12 cellular contexts compared by ENCODE assay signal in the genomic region with DNA sequence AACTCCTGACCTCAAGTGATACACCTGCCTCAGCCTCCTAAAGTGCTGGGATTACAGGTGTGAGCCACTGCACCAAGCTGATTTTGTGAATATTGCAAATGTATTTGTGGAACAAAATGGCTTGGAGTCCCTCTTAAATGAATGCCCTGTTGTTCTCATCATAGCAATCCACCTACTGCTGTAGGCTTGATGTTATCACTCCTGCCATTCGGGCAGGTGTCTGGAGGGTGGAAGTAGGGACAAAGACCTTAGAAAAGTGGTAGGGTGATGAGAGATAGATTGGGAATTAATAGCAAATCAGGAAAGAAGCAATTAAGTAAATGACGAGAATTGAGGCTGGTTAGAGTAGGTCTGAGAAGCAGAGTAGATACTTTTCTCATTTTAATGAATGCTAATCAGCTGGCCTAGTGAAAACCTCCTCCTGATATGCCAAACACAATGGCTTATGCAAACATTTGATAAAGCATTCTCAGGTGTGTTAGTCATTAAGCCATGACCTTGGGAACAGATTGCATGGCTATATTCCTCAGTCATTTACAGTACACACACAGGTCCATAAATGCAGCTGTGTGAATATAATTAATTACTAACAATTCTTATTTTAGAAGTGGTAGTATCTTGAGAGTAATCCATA.
DNase-seq lines count a peak whose midpoint lies in the region; ATAC-seq, FAIRE-seq and TF ChIP-seq lines count a peak whose summit lies in the region.
"Had no signal": no experiment of that assay in that cellular context is flagged by ENCODE, and none has a peak within 500 bp of the region (broad histone marks: within the 10 kb centered on the region; RNA-seq: fewer than 3 reads in every experiment).

No MANE protein-coding gene starts in this region.

- no peak overlapping the region for H3K4me2 ChIP-seq in Karpas-422 (ENCODE audit: low read depth, low read length, poor library complexity, severe bottlenecking)

- no peaks in the 10 kb centered on the region for H3K27me3 Mint-ChIP-seq in activated naive CD4-positive, alpha-beta T cell treated with anti-CD3 and anti-CD28 coated beads for 36 hours (ENCODE audit: low read depth)
- H3K27me3 Mint-ChIP-seq: activated naive CD8-positive, alpha-beta T cell treated with anti-CD3 and anti-CD28 coated beads, Interleukin-2, amount 10 ng/mL, durations not matched to agents 7 days and 5 days had no signal

- no peaks in the 10 kb centered on the region for H3K27me3 ChIP-seq in foreskin keratinocyte
- H3K27me3 ChIP-seq in Karpas-422 (ENCODE audit: low read length) = no peaks in the 10 kb centered on the region
- H3K27me3 ChIP-seq: transverse colon had no signal

- DNase-seq in NCI-H510A treated with DMSO at 0.1 percent for 48 hours (lab: John Stamatoyannopoulos, UW) (peak; percentile 44), NCI-H510A (lab: John Stamatoyannopoulos, UW) (no peak), NCI-H69 (lab: John Stamatoyannopoulos, UW) (peak; percentile 76), foreskin keratinocyte (peak; percentile 56 to 72), urothelium cell line (ENCODE audit: low spot score) (peak; percentile 17), activated gamma-delta T cell (lab: John Stamatoyannopoulos, UW) (no peak), Karpas-422 (no peak)
- DNase-seq in activated naive CD4-positive, alpha-beta T cell treated with anti-CD3 and anti-CD28 coated beads for 36 hours = no peak
- DNase-seq: activated naive CD8-positive, alpha-beta T cell treated with anti-CD3 and anti-CD28 coated beads, Interleukin-2, amount 10 ng/mL, durations not matched to agents 7 days and 5 days; NCI-H524 treated with DMSO at 0.1 percent for 48 hours; posterior cingulate gyrus; transverse colon had no signal

- no peaks in the 10 kb centered on the region for H3K36me3 Mint-ChIP-seq in activated naive CD4-positive, alpha-beta T cell treated with anti-CD3 and anti-CD28 coated beads for 36 hours (ENCODE audit: low read depth)
- H3K36me3 Mint-ChIP-seq: activated naive CD8-positive, alpha-beta T cell treated with anti-CD3 and anti-CD28 coated beads, Interleukin-2, amount 10 ng/mL, durations not matched to agents 7 days and 5 days had no signal

- H4K20me1 ChIP-seq in Karpas-422 (ENCODE audit: insufficient read depth, low read depth, low read length) = no peaks in the 10 kb centered on the region

- H3K4me1 Mint-ChIP-seq in activated naive CD4-positive, alpha-beta T cell treated with anti-CD3 and anti-CD28 coated beads for 36 hours (ENCODE audit: low read depth) = peaks cover 3% of the 10 kb centered on the region
- H3K4me1 Mint-ChIP-seq: activated naive CD8-positive, alpha-beta T cell treated with anti-CD3 and anti-CD28 coated beads, Interleukin-2, amount 10 ng/mL, durations not matched to agents 7 days and 5 days had no signal

- H3K36me3 ChIP-seq in Karpas-422 (ENCODE audit: insufficient read depth, low read length) = no peaks in the 10 kb centered on the region
- H3K36me3 ChIP-seq: transverse colon had no signal

- no peak overlapping the region for H2AFZ ChIP-seq in Karpas-422 (ENCODE audit: low read length)

- H3K27ac ChIP-seq in foreskin keratinocyte = no peak overlapping the region
- no peak overlapping the region for H3K27ac ChIP-seq in Karpas-422 (ENCODE audit: low read length)
- H3K27ac ChIP-seq: transverse colon had no signal

- H3K4me1 ChIP-seq in foreskin keratinocyte (no peaks in the 10 kb centered on the region), Karpas-422 (ENCODE audit: low read length) (no peaks in the 10 kb centered on the region)

- H3K9me2 ChIP-seq in Karpas-422 (replicated peaks; ENCODE audit: insufficient read depth, low read length) = no peaks in the 10 kb centered on the region

- H3K79me2 ChIP-seq in Karpas-422 (ENCODE audit: low read length) = no peaks in the 10 kb centered on the region

- FAIRE-seq in urothelium cell line (lab: Jason Lieb, UNC) = no peak

- TF ChIP-seq CTCF in foreskin keratinocyte (conservative IDR thresholded peaks at IDR 0.05) = no peak

- H3K4me3 ChIP-seq in Karpas-422 (ENCODE audit: low read length) = no peak overlapping the region
- H3K4me3 ChIP-seq: transverse colon had no signal

- H3K9me3 ChIP-seq in Karpas-422 (ENCODE audit: low read length) = no peaks in the 10 kb centered on the region
- H3K9me3 ChIP-seq: transverse colon had no signal

- ATAC-seq in foreskin keratinocyte = peak; percentile 84

- H3K4me3 Mint-ChIP-seq in activated naive CD4-positive, alpha-beta T cell treated with anti-CD3 and anti-CD28 coated beads for 36 hours = no peak overlapping the region
- H3K4me3 Mint-ChIP-seq: activated naive CD8-positive, alpha-beta T cell treated with anti-CD3 and anti-CD28 coated beads, Interleukin-2, amount 10 ng/mL, durations not matched to agents 7 days and 5 days had no signal

- intact Hi-C loops in activated naive CD4-positive, alpha-beta T cell treated with anti-CD3 and anti-CD28 coated beads for 36 hours (cut with micrococcal nuclease) = no loop called here

- no peaks in the 10 kb centered on the region for H3K9me3 Mint-ChIP-seq in activated naive CD4-positive, alpha-beta T cell treated with anti-CD3 and anti-CD28 coated beads for 36 hours
- H3K9me3 Mint-ChIP-seq: activated naive CD8-positive, alpha-beta T cell treated with anti-CD3 and anti-CD28 coated beads, Interleukin-2, amount 10 ng/mL, durations not matched to agents 7 days and 5 days had no signal

- CTCF ChIA-PET in activated naive CD4-positive, alpha-beta T cell treated with anti-CD3 and anti-CD28 coated beads for 36 hours (lab: Charles Lee) = interaction anchor here (0.6 to 1.2 kb wide), 2 partner anchors 97 to 386 kb away, joined by 3 read pairs; no protein-coding TSS in a partner anchor

- H3K9ac ChIP-seq in Karpas-422 (ENCODE audit: low read length) = no peak overlapping the region

- H3K27ac Mint-ChIP-seq in activated naive CD4-positive, alpha-beta T cell treated with anti-CD3 and anti-CD28 coated beads for 36 hours = no peak overlapping the region
- H3K27ac Mint-ChIP-seq: activated naive CD8-positive, alpha-beta T cell treated with anti-CD3 and anti-CD28 coated beads, Interleukin-2, amount 10 ng/mL, durations not matched to agents 7 days and 5 days had no signal

Comparison
In these comparisons a context has a peak if more than half of its experiments do, and no peak if none do; other contexts are left out.
1. DNase-seq: peak in NCI-H510A treated with DMSO at 0.1 percent for 48 hours (single experiment), NCI-H69 (single experiment), foreskin keratinocyte (2 of 2) and urothelium cell line (single experiment); none in NCI-H510A (single experiment), activated naive CD4-positive, alpha-beta T cell treated with anti-CD3 and anti-CD28 coated beads for 36 hours (single experiment), activated gamma-delta T cell (single experiment) and Karpas-422 (single experiment).